ENCODE assay signal across 14 cellular contexts in genomic region chr6:43274127-43274915, GRCh38.
A peak's percentile ranks its signal among the peaks of the same experiment; 100 is the strongest.
DNase-seq lines count a peak whose midpoint lies in the region; ATAC-seq lines count a peak whose summit lies in the region.
"Had no signal": no experiment of that assay in that cellular context is flagged by ENCODE, and none has a peak within 500 bp of the region (broad histone marks: within the 10 kb centered on the region; RNA-seq: fewer than 3 reads in every experiment).

No MANE protein-coding gene starts in this region.

- peaks cover 0 to 20% of the 10 kb centered on the region in 2 donors for H3K4me1 ChIP-seq in muscle layer of duodenum (ENCODE audit: control insufficient read depth in 1 of 2, insufficient read depth in 2 of 2, low read length in 2 of 2)

- ATAC-seq in stimulated activated naive CD8-positive, alpha-beta T cell treated with anti-CD3 and anti-CD28 coated beads, Interleukin-15, amount 100 ng/mL, for 72 hours: no peak
- ATAC-seq in stimulated activated naive CD8-positive, alpha-beta T cell treated with anti-CD3 and anti-CD28 coated beads, Interleukin-15, Interleukin-2, amounts not matched to agents 100 U/mL and 50 U/mL, for 24 hours: no peak
- ATAC-seq in central memory CD8-positive, alpha-beta T cell (replicated peaks; ENCODE audit: extremely low read depth, poor library complexity, severe bottlenecking): no peak
- ATAC-seq in GM21367 (IDR thresholded peaks at IDR 0.05; ENCODE audit: unreplicated experiment): no peak
- no peak for ATAC-seq in GM18511 (IDR thresholded peaks at IDR 0.05; ENCODE audit: unreplicated experiment)
- ATAC-seq: gastrocnemius medialis had no signal

- H3K4me3 Mint-ChIP-seq in stimulated activated naive CD8-positive, alpha-beta T cell treated with anti-CD3 and anti-CD28 coated beads, Interleukin-15, amount 100 ng/mL, for 72 hours: peak overlapping the region; percentile 59 to 71
- H3K4me3 Mint-ChIP-seq in central memory CD8-positive, alpha-beta T cell: peak overlapping the region; percentile 72

- DNase-seq in stimulated activated naive CD8-positive, alpha-beta T cell treated with anti-CD3 and anti-CD28 coated beads, Interleukin-15, amount 100 ng/mL, for 72 hours: no peak
- no peak for DNase-seq in stimulated activated naive CD8-positive, alpha-beta T cell treated with anti-CD3 and anti-CD28 coated beads, Interleukin-15, Interleukin-2, amounts not matched to agents 100 U/mL and 50 U/mL, for 24 hours
- no peak for DNase-seq in central memory CD8-positive, alpha-beta T cell (ENCODE audit: low spot score in 2 of 2)
- no peak for DNase-seq in HuH-7.5 (ENCODE audit: low spot score)
- no peak for DNase-seq in activated CD4-positive, CD25-positive, alpha-beta regulatory T cell treated with anti-CD3 and anti-CD28 coated beads, Interleukin-2, amount 50 U/mL, for 72 hours
- DNase-seq: adrenal gland; gastrocnemius medialis; stimulated activated CD4-positive, alpha-beta T cell treated with anti-CD3 and anti-CD28 coated beads, Interleukin-1b, Interleukin-23, amount 100 ng/mL, for 48 hours had no signal

- no peak overlapping the region for H3K27ac Mint-ChIP-seq in stimulated activated naive CD8-positive, alpha-beta T cell treated with anti-CD3 and anti-CD28 coated beads, Interleukin-15, amount 100 ng/mL, for 72 hours
- peak overlapping the region; percentile 69 for H3K27ac Mint-ChIP-seq in central memory CD8-positive, alpha-beta T cell (ENCODE audit: low read depth)

- H3K36me3 Mint-ChIP-seq in central memory CD8-positive, alpha-beta T cell (ENCODE audit: insufficient read depth): peaks cover 7% of the 10 kb centered on the region

- H3K36me3 ChIP-seq in muscle layer of duodenum (ENCODE audit: control insufficient read depth in 1 of 2, insufficient read depth in 2 of 2, low read length in 2 of 2): no peaks in the 10 kb centered on the region
- H3K36me3 ChIP-seq: adrenal gland; BLaER1 treated with 17β-estradiol and CSF1 and Interleukin-3, amounts not matched to agents 10 nM and 100 nM; gastrocnemius medialis had no signal

- H3K27ac ChIP-seq in muscle layer of duodenum (ENCODE audit: low read length): peak overlapping the region; percentile 31
- H3K27ac ChIP-seq: adrenal gland; BLaER1 treated with 17β-estradiol and CSF1 and Interleukin-3, amounts not matched to agents 10 nM and 100 nM; gastrocnemius medialis; parathyroid adenoma; SK-N-MC had no signal

- no peaks in the 10 kb centered on the region for H3K9me3 Mint-ChIP-seq in stimulated activated naive CD8-positive, alpha-beta T cell treated with anti-CD3 and anti-CD28 coated beads, Interleukin-15, amount 100 ng/mL, for 72 hours
- H3K9me3 Mint-ChIP-seq in central memory CD8-positive, alpha-beta T cell: no peaks in the 10 kb centered on the region

- H3K4me1 Mint-ChIP-seq in stimulated activated naive CD8-positive, alpha-beta T cell treated with anti-CD3 and anti-CD28 coated beads, Interleukin-15, amount 100 ng/mL, for 72 hours: peaks cover 58% of the 10 kb centered on the region
- H3K4me1 Mint-ChIP-seq in central memory CD8-positive, alpha-beta T cell: peaks cover 13% of the 10 kb centered on the region

- no peaks in the 10 kb centered on the region for H3K9me3 ChIP-seq in muscle layer of duodenum (ENCODE audit: control insufficient read depth in 1 of 2, low read length in 2 of 2)
- H3K9me3 ChIP-seq: adrenal gland; BLaER1 treated with 17β-estradiol and CSF1 and Interleukin-3, amounts not matched to agents 10 nM and 100 nM; gastrocnemius medialis had no signal

- peaks cover 7% of the 10 kb centered on the region for H3K27me3 ChIP-seq in muscle layer of duodenum (ENCODE audit: low read depth, low read length)

- peaks cover 88% of the 10 kb centered on the region for H3K27me3 Mint-ChIP-seq in stimulated activated naive CD8-positive, alpha-beta T cell treated with anti-CD3 and anti-CD28 coated beads, Interleukin-15, amount 100 ng/mL, for 72 hours
- peaks cover 42% of the 10 kb centered on the region for H3K27me3 Mint-ChIP-seq in central memory CD8-positive, alpha-beta T cell

- peak overlapping the region; percentile 33 to 50 for H3K4me3 ChIP-seq in muscle layer of duodenum (ENCODE audit: low read depth in 1 of 2, low read length in 2 of 2)
- H3K4me3 ChIP-seq: SK-N-MC had no signal
